In the genomic region with DNA sequence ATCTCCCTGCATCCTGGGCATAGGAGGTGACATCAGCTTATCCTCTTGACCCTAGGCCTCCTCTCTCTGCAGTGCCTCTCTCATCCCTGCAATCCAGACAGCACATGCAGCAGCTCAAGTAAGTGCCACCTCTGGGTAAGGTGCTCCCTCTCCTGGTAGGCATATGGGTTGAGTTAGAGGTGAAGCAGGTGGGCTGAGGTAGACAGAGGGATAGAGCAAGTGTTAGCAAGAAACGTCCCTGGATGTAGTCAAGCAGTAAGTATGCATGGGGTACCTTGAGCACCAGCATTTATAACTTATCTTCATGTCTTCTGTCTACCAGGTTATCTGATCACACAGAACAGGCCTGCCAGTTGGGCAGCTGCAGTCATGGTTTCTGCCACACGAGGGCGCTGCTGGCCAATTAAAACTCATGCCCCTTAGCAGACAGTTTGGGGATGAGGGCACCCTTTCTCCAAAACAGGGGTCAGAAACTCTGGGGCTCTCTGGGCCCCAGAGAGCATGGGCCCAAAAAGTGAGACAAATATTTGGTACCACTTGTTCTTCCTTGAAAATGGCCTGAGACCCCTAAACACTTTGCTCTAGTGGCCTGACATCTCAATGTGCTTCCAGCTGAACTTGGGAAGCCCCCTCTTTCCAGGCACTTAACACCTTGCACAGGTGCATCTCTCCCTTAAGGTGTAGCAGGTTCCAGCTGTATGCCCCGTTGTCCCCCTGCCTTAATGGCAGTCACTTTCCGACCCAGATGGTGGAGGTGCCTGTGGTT, we compare ENCODE assay signal across 9 cellular contexts. TPM values are rescaled to one million over a fixed set of nuclear protein-coding genes. Genes with fewer than 3 reads are reported as not detected.
DNase-seq lines count a peak whose midpoint lies in the region; ATAC-seq and TF ChIP-seq lines count a peak whose summit lies in the region.
"Had no signal": no experiment of that assay in that cellular context is flagged by ENCODE, and none has a peak within 500 bp of the region (broad histone marks: within the 10 kb centered on the region; RNA-seq: fewer than 3 reads in every experiment).

No MANE protein-coding gene starts in this region.

- no peaks in the 10 kb centered on the region for H3K23me2 ChIP-seq in H9 (ENCODE audit: insufficient read length, low read depth, low read length, poor library complexity, severe bottlenecking)

- H2BK5ac ChIP-seq in H9 (ENCODE audit: insufficient read length, low read length): no peak overlapping the region

- no peaks in the 10 kb centered on the region for H3K79me1 ChIP-seq in H9 (ENCODE audit: insufficient read depth, low read depth, low read length, poor library complexity, severe bottlenecking)

- H3K9me3 ChIP-seq in H9 (ENCODE audit: control insufficient read depth, low read depth, low read length) (no peaks in the 10 kb centered on the region), Panc1 (ENCODE audit: control insufficient read depth, insufficient read depth, low read depth, low read length) (no peaks in the 10 kb centered on the region), osteoblast (ENCODE audit: low read depth, low read length) (no peaks in the 10 kb centered on the region), thyroid gland (no peaks in the 10 kb centered on the region)

- H3K79me2 ChIP-seq in H9 (ENCODE audit: insufficient read depth, low read length): no peaks in the 10 kb centered on the region
- H3K79me2 ChIP-seq in osteoblast (ENCODE audit: insufficient read depth, low read length): no peaks in the 10 kb centered on the region

- H3K4me3 ChIP-seq in Panc1 (ENCODE audit: low read depth in 2 of 2, low read length in 2 of 2) (no peak overlapping the region), fibroblast of villous mesenchyme (ENCODE audit: low read depth, low read length) (no peak overlapping the region), osteoblast (ENCODE audit: insufficient read depth, low read length) (no peak overlapping the region), thyroid gland (replicated peaks in 1 of 3) (no peak overlapping the region)

- no peak overlapping the region for H2BK120ac ChIP-seq in H9 (ENCODE audit: low read depth, low read length, poor library complexity, severe bottlenecking)

- no peaks in the 10 kb centered on the region for H3K4me1 Mint-ChIP-seq in H9

- H2BK12ac ChIP-seq in H9 (ENCODE audit: insufficient read length, low read depth, low read length): no peak overlapping the region

- H3K27me3 ChIP-seq in H9 (ENCODE audit: insufficient read depth, low read length): no peaks in the 10 kb centered on the region
- no peaks in the 10 kb centered on the region for H3K27me3 ChIP-seq in Panc1 (ENCODE audit: control insufficient read depth, insufficient read depth, low read length)
- H3K27me3 ChIP-seq in osteoblast (ENCODE audit: insufficient read depth, low read length): no peaks in the 10 kb centered on the region
- H3K27me3 ChIP-seq in thyroid gland: no peaks in the 10 kb centered on the region

- H3K27ac ChIP-seq in H9 (ENCODE audit: insufficient read length, low read depth, low read length): no peak overlapping the region
- no peak overlapping the region for H3K27ac ChIP-seq in Panc1 (ENCODE audit: low read length)
- H3K27ac ChIP-seq in osteoblast (ENCODE audit: low read depth, low read length): no peak overlapping the region
- no peak overlapping the region for H3K27ac ChIP-seq in thyroid gland

- H3K36me3 Mint-ChIP-seq in H9 (ENCODE audit: insufficient read depth in 1 of 3, low read depth in 3 of 3): peaks cover 0 to 8% (median 0%) of the 10 kb centered on the region in 3 experiments; a peak in 3 of 7 replicates

- no peak overlapping the region for H3K18ac ChIP-seq in H9 (ENCODE audit: insufficient read length, low read depth, low read length)

- H3K23ac ChIP-seq in H9 (ENCODE audit: insufficient read length, low read depth, low read length): no peak overlapping the region

- H3K27me3 Mint-ChIP-seq in H9 (ENCODE audit: low read depth): peaks cover 9% of the 10 kb centered on the region

- DNase-seq in Ammon's horn (ENCODE audit: low spot score): peak; percentile 60
- DNase-seq in H9: peak; percentile 76
- peak; percentile 36 for DNase-seq in Panc1 (ENCODE audit: low read depth, low spot score)
- peak; percentile 59 to 72 for DNase-seq in activated T-helper 1 cell treated with anti-CD3 and anti-CD28 coated beads, Interleukin-2, amount 50 U/mL, for 16 hours (ENCODE audit: low read depth in 1 of 2, low spot score in 1 of 2)
- peak; percentile 40 for DNase-seq in fibroblast of villous mesenchyme (ENCODE audit: low read depth)
- DNase-seq in osteoblast (ENCODE audit: insufficient read length, low spot score, missing footprints): peak; percentile 89
- DNase-seq in thyroid gland: peak; percentile 50 to 55

- in situ Hi-C loops in Panc1 (cut with HindIII; ENCODE audit: low pct_unique_long_range_greater_than_20kb, low sequenced_read_pairs): no loop called here

- H3K4me1 ChIP-seq in H9 (ENCODE audit: insufficient read depth, low read length) (no peaks in the 10 kb centered on the region), Panc1 (ENCODE audit: control insufficient read depth, insufficient read depth, low read length) (no peaks in the 10 kb centered on the region), osteoblast (ENCODE audit: insufficient read depth, low read length) (peaks cover 11% of the 10 kb centered on the region), thyroid gland (peaks cover 0 to 4% of the 10 kb centered on the region in 2 donors)

- H2BK15ac ChIP-seq in H9 (ENCODE audit: low read depth, low read length): no peak overlapping the region

- CTCF ChIA-PET in Panc1 (lab: Charles Lee): interaction anchor here (0.6 to 1.8 kb wide), 8 partner anchors 32 to 905 kb away, joined by 3 to 8 read pairs (median 4); partner anchors contain the start of gene MED1

- no peak for TF ChIP-seq POLR2A in thyroid gland (IDR thresholded peaks at IDR 0.05)

- H2AK5ac ChIP-seq in H9 (ENCODE audit: insufficient read length, low read length): no peak overlapping the region

- H2BK20ac ChIP-seq in H9 (ENCODE audit: low read depth, low read length, poor library complexity, severe bottlenecking): no peak overlapping the region

- H3K36me3 ChIP-seq in Panc1 (ENCODE audit: control insufficient read depth, insufficient read depth, low read length) (no peaks in the 10 kb centered on the region), osteoblast (ENCODE audit: insufficient read depth, low read length) (peaks cover 24% of the 10 kb centered on the region), thyroid gland (peaks cover 3 to 15% of the 10 kb centered on the region in 2 donors)

- no TSS peak for BruUV-seq in Panc1 (replicated peaks; lab: Mats Ljungman, UMichigan)

- H3K9me3 Mint-ChIP-seq in H9: no peaks in the 10 kb centered on the region

- H3K4me3 Mint-ChIP-seq in H9: no peak overlapping the region

- H4K20me1 ChIP-seq in H9 (ENCODE audit: control insufficient read depth, insufficient read depth, insufficient read length) (peaks cover 3% of the 10 kb centered on the region), osteoblast (ENCODE audit: insufficient read depth, low read length) (peaks cover 9% of the 10 kb centered on the region)

- POLR2A ChIA-PET in Panc1 (lab: Charles Lee): no interaction called here

- no peak overlapping the region for H3K4ac ChIP-seq in H9 (ENCODE audit: low read depth, low read length)

- intact Hi-C loops in Panc1 (cut with micrococcal nuclease; ENCODE audit: unreplicated experiment): loop anchor here (5.0 kb wide), 1 partner anchor 74 kb away; no protein-coding TSS in a partner anchor
- intact Hi-C loops in thyroid gland (cut with DNase I): loop anchor here (5.0 kb wide), 1 partner anchor 74 kb away; no protein-coding TSS in a partner anchor

- no peak overlapping the region for H3K9ac ChIP-seq in H9 (ENCODE audit: extremely low read depth, insufficient read length, low read length)

- no peak overlapping the region for H4K5ac ChIP-seq in H9 (ENCODE audit: insufficient read length, low read depth, low read length)

- no peak overlapping the region for H3T11ph ChIP-seq in H9 (ENCODE audit: low read length)

- no CpG with 5 or more reads among the region's 5 CpGs for WGBS in H9 (ENCODE audit: extremely low coverage, insufficient read length, low lambda C conversion rate)
- 33 to 41% methylated on average over 4 to 5 of the region's 5 CpGs for WGBS in thyroid gland, 2 donors

- H3K4me2 ChIP-seq in H9 (ENCODE audit: insufficient read depth, insufficient read length, low read length): no peak overlapping the region
- no peak overlapping the region for H3K4me2 ChIP-seq in osteoblast (ENCODE audit: insufficient read depth, low read length)

- H3K14ac ChIP-seq in H9 (ENCODE audit: insufficient read depth, low read length): no peak overlapping the region

- ATAC-seq in Panc1: peak; percentile 92
- ATAC-seq in GM18867 (IDR thresholded peaks at IDR 0.05; ENCODE audit: unreplicated experiment): no peak

- no peak overlapping the region for H4K8ac ChIP-seq in H9 (replicated peaks; ENCODE audit: insufficient read length, low read depth, low read length)

- H2AFZ ChIP-seq in H9 (ENCODE audit: low read length): no peak overlapping the region
- no peak overlapping the region for H2AFZ ChIP-seq in osteoblast (ENCODE audit: low read length)

- no peak overlapping the region for H4K91ac ChIP-seq in H9 (ENCODE audit: insufficient read length, low read depth, low read length)

- peak; percentile 99 for TF ChIP-seq CTCF in H9 (conservative IDR thresholded peaks at IDR 0.05)
- TF ChIP-seq CTCF in Panc1 (IDR thresholded peaks at IDR 0.05): peak; percentile 86
- TF ChIP-seq CTCF in fibroblast of villous mesenchyme (IDR thresholded peaks at IDR 0.05; ENCODE audit: insufficient read depth, low read depth, low read length): peak; percentile 89
- peak; percentile 94 for TF ChIP-seq CTCF in osteoblast (IDR thresholded peaks at IDR 0.05; ENCODE audit: extremely low read depth, low read depth, low read length)
- peak; percentile 64 to 88 (median 72) for TF ChIP-seq CTCF in thyroid gland (IDR thresholded peaks at IDR 0.05)

- no peak overlapping the region for H3K56ac ChIP-seq in H9 (ENCODE audit: insufficient read length, low read depth, low read length)

- peak overlapping the region in 1 of 3 experiments; percentile 24; a peak in 1 of 7 replicates for H3K27ac Mint-ChIP-seq in H9

RNA-seq across cellular contexts. Expression of gene NEUROD2, which starts 59.8 kb away (rescaled TPM):
- total RNA-seq in H9 (2021) (not detected in 2 replicates), Panc1 (2021; ENCODE audit: unreplicated experiment) (not detected), fibroblast of villous mesenchyme (not detected in 2 replicates), osteoblast (not detected in 2 replicates), thyroid gland (not detected)
- polyA plus RNA-seq in Panc1 (2012; ENCODE audit: insufficient read length): not detected
- total RNA-seq: urinary bladder had no signal
- polyA plus RNA-seq: urinary bladder had no signal

Comparison
In these comparisons a context has a peak if more than half of its experiments do, and no peak if none do; other contexts are left out.
1. DNase-seq: peak in every context shown above with its lines; median percentile 89 in osteoblast; 76 in H9; 66 in activated T-helper 1 cell treated with anti-CD3 and anti-CD28 coated beads, Interleukin-2, amount 50 U/mL, for 16 hours; 60 in Ammon's horn; 52 in thyroid gland; 40 in fibroblast of villous mesenchyme; 36 in Panc1.